7 cellular contexts compared by ENCODE assay signal in genomic region chr17:11644265-11645212, GRCh38. TPM values are rescaled to one million over a fixed set of nuclear protein-coding genes. Genes with fewer than 3 reads are reported as not detected.
DNase-seq lines count a peak whose midpoint lies in the region; ATAC-seq, FAIRE-seq and TF ChIP-seq lines count a peak whose summit lies in the region.

No MANE protein-coding gene starts in this region.

- H3K27me3 ChIP-seq in K562 (ENCODE audit: control insufficient read depth in 2 of 2, insufficient read depth in 2 of 2, low read length in 2 of 2) = no peaks in the 10 kb centered on the region

- no peaks in the 10 kb centered on the region for H3K79me2 ChIP-seq in K562 (ENCODE audit: control insufficient read depth, insufficient read depth, low read length)

- no peak overlapping the region for H2AFZ ChIP-seq in K562 (ENCODE audit: low read depth, low read length)

- no peak for TF ChIP-seq POLR2A in K562 (conservative IDR thresholded peaks at IDR 0.05)

- WGBS in K562 (ENCODE audit: insufficient coverage, low coverage, missing lambda C conversion rate) = 2% methylated on average over 18 of the region's 18 CpGs

- in situ Hi-C loops in K562 (cut with MboI) = no loop called here

- FAIRE-seq in RCC 7860 (lab: Jason Lieb, UNC) = no peak
- peak; percentile 86 for FAIRE-seq in K562 (lab: Jason Lieb, UNC)

- H3K27ac ChIP-seq in K562 (ENCODE audit: extremely low read depth, low read depth, low read length) = no peak overlapping the region

- BruUV-seq in K562 (replicated peaks; lab: Mats Ljungman, UMichigan) = no TSS peak

- TF ChIP-seq RAD21 in K562 (CRISPR knock-in tag; conservative IDR thresholded peaks at IDR 0.05 in 1 of 2, IDR thresholded peaks at IDR 0.05 in 1 of 2) = peak in 1 of 2 experiments; percentile 51; a peak in 2 of 4 replicates

- TF ChIP-seq CTCF in K562 (IDR thresholded peaks at IDR 0.05 in 2 of 3, conservative IDR thresholded peaks at IDR 0.05 in 1 of 3; ENCODE audit: insufficient read depth in 2 of 3, low read depth in 1 of 3, low read length in 3 of 3) = peak; percentile 62 to 81 (median 68)

- DNase-seq in GM04504 (ENCODE audit: low read depth) (peak; percentile 6), Kasumi-1 (lab: John Stamatoyannopoulos, UW) (peak; percentile 36 to 43), RCC 7860 (ENCODE audit: low spot score) (peak; percentile 60), K562 (ENCODE audit: extremely low read depth in 1 of 4, low spot score in 3 of 4) (peak; percentile 37 to 76 (median 68)), iPS-NIHi11 (ENCODE audit: low spot score) (peak; percentile 76), GOT3 (lab: John Stamatoyannopoulos, UW) (no peak)
- peak; percentile 17 for DNase-seq in stimulated activated CD4-positive, alpha-beta T cell treated with anti-CD3 and anti-CD28 coated beads, Interleukin-12 subunit alpha, Interleukin-12 subunit beta, amount 100 ng/mL, for 4 hours

- no peaks in the 10 kb centered on the region for H3K4me1 ChIP-seq in K562 (replicated peaks in 1 of 2; ENCODE audit: control insufficient read depth in 2 of 2, insufficient read depth in 2 of 2, low read length in 2 of 2)

- POLR2A ChIA-PET in K562 (lab: Yijun Ruan, JAX) = no interaction called here

- H3K9ac ChIP-seq in K562 (ENCODE audit: insufficient read depth in 1 of 2, low read depth in 2 of 2, low read length in 2 of 2) = no peak overlapping the region

- TF ChIP-seq EP300 in K562 (IDR thresholded peaks at IDR 0.05; ENCODE audit: low read length) = no peak

- intact Hi-C loops in K562 (cut with micrococcal nuclease) = loop anchor here (5.0 kb wide), 1 partner anchor 767 kb away; no protein-coding TSS in a partner anchor

- H4K20me1 ChIP-seq in K562 (replicated peaks; ENCODE audit: control insufficient read depth, insufficient read depth, low read length) = no peaks in the 10 kb centered on the region

- H3K9me3 ChIP-seq in K562 (replicated peaks; ENCODE audit: control insufficient read depth, insufficient read depth, low read depth, low read length) = no peaks in the 10 kb centered on the region

- peak; percentile 76 for ATAC-seq in K562

- H3K36me3 ChIP-seq in K562 (ENCODE audit: control insufficient read depth, insufficient read depth, low read length) = no peaks in the 10 kb centered on the region

- no peaks in the 10 kb centered on the region for H3K9me1 ChIP-seq in K562 (ENCODE audit: control insufficient read depth, insufficient read depth, low read length)

- H3K4me3 ChIP-seq in K562 = no peak overlapping the region

- CTCF ChIA-PET in K562 (lab: Yijun Ruan, JAX; ENCODE audit: low intra/inter-chr PET ratio) = no interaction called here

- no peak overlapping the region for H3K4me2 ChIP-seq in K562 (ENCODE audit: insufficient read depth, low read length)

TF ChIP-seq in K562, 482 proteins besides CTCF, POLR2A, EP300 and RAD21:
- TF ChIP-seq NFIC (IDR thresholded peaks at IDR 0.05) (peak; percentile 93), SMC3 (conservative IDR thresholded peaks at IDR 0.05; ENCODE audit: insufficient read depth, low read depth, low read length) (peak; percentile 48; the same call in 1 of the 2 replicates), MAFF (IDR thresholded peaks at IDR 0.05; ENCODE audit: low read length) (peak; percentile 18; the same call in 1 of the 2 replicates), ETV1 (tag; conservative IDR thresholded peaks at IDR 0.05; ENCODE audit: low read depth) (peak; percentile 51; the same call in 1 of the 2 replicates), BRF2 (IDR thresholded peaks at IDR 0.05; ENCODE audit: borderline replicate concordance, insufficient read depth, insufficient read length) (no peak), KHSRP (IDR thresholded peaks at IDR 0.05) (no peak), SPI1 (IDR thresholded peaks at IDR 0.05; ENCODE audit: borderline replicate concordance, low read depth, low read length) (peak; percentile 85)

RNA-seq across cellular contexts. Expression of gene DNAH9, which starts 46.3 kb away (rescaled TPM):
- total RNA-seq in K562 (2011; cell fraction: chromatin; rRNA removed; ENCODE audit: low replicate concordance) = not detected in 2 replicates
- total RNA-seq in K562 (2011; cell fraction: nucleolus; rRNA removed) = not detected in 2 replicates
- total RNA-seq in K562 (2011; cell fraction: nucleoplasm; rRNA removed) = not detected in 2 replicates
- total RNA-seq in K562 (2014; rRNA removed) = not detected in 2 replicates
- total RNA-seq in K562 (2014; rRNA removed; fragmentation: Illumina TruSeq; extraction: Trizol) = not detected in 2 replicates
- total RNA-seq in K562 (2015; rRNA removed; fragmentation: Illumina TruSeq; extraction: Trizol) = not detected in 2 replicates
- not detected in 2 replicates for total RNA-seq in K562 (2021)
- not detected in 2 replicates for polyA plus RNA-seq in K562 (2011; rRNA removed)
- polyA plus RNA-seq in K562 (2011; cell fraction: cytosol; rRNA removed) = not detected in 2 replicates
- polyA plus RNA-seq in K562 (2011; cell fraction: nucleus; rRNA removed) = not detected in 2 replicates
- not detected in 2 replicates for polyA plus RNA-seq in K562 (2012)
- polyA plus RNA-seq in K562 (2014; fragmentation: Illumina TruSeq; extraction: Trizol) = not detected in 2 replicates
- not detected for polyA plus RNA-seq in K562 (2014; fragmentation: Nextera tagmentation; extraction: Ambion mirVana)
- polyA plus RNA-seq in K562 (2014; rRNA removed) = not detected in 2 replicates
- polyA minus RNA-seq in K562 (2011; rRNA and poly(A)+ RNA removed) = not detected in 2 replicates
- not detected in 2 replicates for polyA minus RNA-seq in K562 (2011; cell fraction: cytosol; rRNA and poly(A)+ RNA removed)
- polyA minus RNA-seq in K562 (2011; cell fraction: nucleus; rRNA and poly(A)+ RNA removed) = not detected in 2 replicates
